Comparison of ENCODE assay signal across 8 cellular contexts in genomic region chr1:244918422-244919319, GRCh38. TPM values are rescaled to one million over a fixed set of nuclear protein-coding genes. Genes with fewer than 3 reads are reported as not detected.
A peak's percentile ranks its signal among the peaks of the same experiment; 100 is the strongest.
DNase-seq lines count a peak whose midpoint lies in the region; ATAC-seq and TF ChIP-seq lines count a peak whose summit lies in the region.

No MANE protein-coding gene starts in this region.

- H3K27ac ChIP-seq in upper lobe of left lung, result no peak overlapping the region

- no peaks in the 10 kb centered on the region for H3K27me3 ChIP-seq in upper lobe of left lung

- no peaks in the 10 kb centered on the region for H3K9me3 ChIP-seq in upper lobe of left lung

- peak; percentile 57 for TF ChIP-seq POLR2A in GM19193 (IDR thresholded peaks at IDR 0.05; ENCODE audit: extremely low read depth, insufficient read depth, insufficient read length)
- no peak for TF ChIP-seq POLR2A in upper lobe of left lung (IDR thresholded peaks at IDR 0.05)

- peak in 2 of 6 experiments; percentile 19 to 32 for TF ChIP-seq CTCF in upper lobe of left lung (IDR thresholded peaks at IDR 0.05)

- peaks cover 6 to 17% (median 7%) of the 10 kb centered on the region in 4 donors for H3K4me1 ChIP-seq in upper lobe of left lung

- ATAC-seq in Right ventricle myocardium superior (ENCODE audit: poor library complexity), result peak; percentile 94
- peak; percentile 78 to 92 for ATAC-seq in upper lobe of left lung (ENCODE audit: low FRiP score in 2 of 2)

- no peak for TF ChIP-seq EP300 in upper lobe of left lung (IDR thresholded peaks at IDR 0.05)

- H3K36me3 ChIP-seq in upper lobe of left lung, result no peaks in the 10 kb centered on the region

- intact Hi-C loops in Right ventricle myocardium superior (cut with DNase I), result no loop called here
- intact Hi-C loops in posterior cingulate gyrus (cut with DNase I), result loop anchor here (5.0 kb wide), 2 partner anchors 49 to 51 kb away; a partner anchor contains a TSS

- DNase-seq in Ammon's horn (ENCODE audit: low spot score) (peak; percentile 64), HT1080 (ENCODE audit: low read depth) (peak; percentile 17), SHP77 treated with DMSO at 0.1 percent for 48 hours (lab: John Stamatoyannopoulos, UW) (peak; percentile 17), Right ventricle myocardium superior (peak; percentile 59), posterior cingulate gyrus (peak; percentile 14 to 94 (median 49)), upper lobe of left lung (peak; percentile 44 to 92)
- peak; percentile 77 for DNase-seq in activated naive CD4-positive, alpha-beta T cell treated with anti-CD3 and anti-CD28 coated beads, Interleukin-2, amount 50 U/mL, for 16 hours

- peak overlapping the region; percentile 42 to 61 (median 54) for H3K4me3 ChIP-seq in upper lobe of left lung

- 4 to 12% methylated on average over 20 to 52 of the region's 62 CpGs for WGBS in upper lobe of left lung, 2 donors

RNA-seq across cellular contexts. Expression of gene HNRNPU, which starts 54.3 kb away (rescaled TPM):
- 438 and 507 TPM in 2 replicates for total RNA-seq in HT1080 (2014; rRNA removed; shearing (Covaris generic))
- polyA plus RNA-seq in HT1080 (2015; cell fraction: cytosol; rRNA removed), result 290 and 393 TPM in 2 replicates
- 619 and 715 TPM in 2 replicates for polyA plus RNA-seq in HT1080 (2015; cell fraction: nucleus; rRNA removed)
- 164 TPM for total RNA-seq in Right ventricle myocardium superior
- total RNA-seq in upper lobe of left lung, result 100 to 1,000 TPM; 213 to 505 (median 304) TPM

Comparison
In these comparisons a context has a peak if more than half of its experiments do, and no peak if none do; other contexts are left out.
1. DNase-seq: peak in every context shown above with its lines; median percentile 77 in activated naive CD4-positive, alpha-beta T cell treated with anti-CD3 and anti-CD28 coated beads, Interleukin-2, amount 50 U/mL, for 16 hours; 68 in upper lobe of left lung; 64 in Ammon's horn; 59 in Right ventricle myocardium superior; 49 in posterior cingulate gyrus; 17 in HT1080; 17 in SHP77 treated with DMSO at 0.1 percent for 48 hours.